Comparison of ENCODE assay signal across 25 cellular contexts in the genomic region with DNA sequence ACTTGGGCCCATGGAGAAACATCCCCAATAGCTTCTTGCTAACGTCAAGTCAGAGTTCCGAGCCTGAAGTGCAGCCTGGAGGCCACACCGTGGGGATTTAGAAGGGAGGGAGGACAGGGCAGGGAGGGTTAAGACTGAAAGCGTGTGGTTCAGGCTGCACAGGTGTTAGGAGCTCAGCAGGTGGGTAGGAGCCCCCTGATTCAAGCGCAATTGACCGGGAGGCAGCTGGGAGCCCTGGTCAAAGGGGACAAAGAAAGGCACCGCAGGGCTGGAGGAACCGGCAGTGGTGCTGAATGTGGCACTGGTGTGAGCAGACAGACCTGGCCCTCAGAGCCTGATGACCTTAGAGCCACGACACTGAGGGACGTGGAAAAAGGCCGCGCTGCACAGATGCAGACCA.
"Had no signal": no experiment of that assay in that cellular context is flagged by ENCODE, and none has a peak within 500 bp of the region (broad histone marks: within the 10 kb centered on the region; RNA-seq: fewer than 3 reads in every experiment).

No MANE protein-coding gene starts in this region.

- ATAC-seq: activated CD8-positive, alpha-beta memory T cell treated with anti-CD3 and anti-CD28 coated beads, Interleukin-2, amount 10 ng/mL, durations not matched to agents 7 days and 5 days; activated CD8-positive, alpha-beta T cell treated with anti-CD3 and anti-CD28 coated beads, Interleukin-2, amount 10 ng/mL, durations not matched to agents 7 days and 5 days; activated naive CD8-positive, alpha-beta T cell treated with anti-CD3 and anti-CD28 coated beads, Interleukin-2, amount 50 U/mL, for 24 hours; esophagus mucosa; heart right ventricle; mucosa of descending colon; natural killer cell treated with Interleukin-12 subunit alpha and Interleukin-12 subunit beta and Interleukin-15 and Interleukin-18, amount 100 ng/mL, for 72 hours; stimulated activated effector memory CD8-positive, alpha-beta T cell treated with anti-CD3 and anti-CD28 coated beads, Interleukin-12 subunit alpha, Interleukin-12 subunit beta, amount 100 ng/mL, for 72 hours; T-helper 17 cell had no signal

- H3K9me3 ChIP-seq: mucosa of descending colon, ovary had no signal

- H3K27me3 ChIP-seq: ovary, sigmoid colon had no signal

- DNase-seq: activated B cell treated with CpG ODN at 0.5 μM for 24 hours; activated CD4-positive, alpha-beta T cell treated with anti-CD3 and anti-CD28 coated beads, Interleukin-2, amount 50 U/mL, for 1 hour; activated CD8-positive, alpha-beta memory T cell treated with anti-CD3 and anti-CD28 coated beads, Interleukin-2, amount 10 ng/mL, durations not matched to agents 7 days and 5 days; activated CD8-positive, alpha-beta T cell treated with anti-CD3 and anti-CD28 coated beads, Interleukin-2, amount 10 ng/mL, durations not matched to agents 7 days and 5 days; activated naive CD8-positive, alpha-beta T cell treated with anti-CD3 and anti-CD28 coated beads, Interleukin-2, amount 50 U/mL, for 24 hours; activated T-cell treated with anti-CD3 and anti-CD28 coated beads, Interleukin-2, amount 50 U/mL, for 48 hours; amygdala; caudate nucleus; cortex of kidney; foreskin fibroblast; heart right ventricle; islet precursor cell; left ventricle myocardium inferior; mucosa of descending colon; ovary; sigmoid colon; small intestine; stimulated activated CD4-positive, alpha-beta T cell treated with anti-CD3 and anti-CD28 coated beads, Interleukin-4, amount 100 ng/mL, for 24 hours; T-helper 17 cell; trophoblast cell had no signal

- H3K4me3 ChIP-seq: heart right ventricle, left ventricle myocardium inferior, lung, mucosa of descending colon, ovary, sigmoid colon, thoracic aorta had no signal

- H3K27ac ChIP-seq: heart right ventricle, left ventricle myocardium inferior, ovary, sigmoid colon, thoracic aorta had no signal

- H3K4me1 ChIP-seq: heart right ventricle, left ventricle myocardium inferior, sigmoid colon had no signal

- H3K36me3 ChIP-seq: heart right ventricle, left ventricle myocardium inferior, ovary, sigmoid colon, thoracic aorta had no signal
